Comparison of ENCODE assay signal across 12 cellular contexts in the genomic region with DNA sequence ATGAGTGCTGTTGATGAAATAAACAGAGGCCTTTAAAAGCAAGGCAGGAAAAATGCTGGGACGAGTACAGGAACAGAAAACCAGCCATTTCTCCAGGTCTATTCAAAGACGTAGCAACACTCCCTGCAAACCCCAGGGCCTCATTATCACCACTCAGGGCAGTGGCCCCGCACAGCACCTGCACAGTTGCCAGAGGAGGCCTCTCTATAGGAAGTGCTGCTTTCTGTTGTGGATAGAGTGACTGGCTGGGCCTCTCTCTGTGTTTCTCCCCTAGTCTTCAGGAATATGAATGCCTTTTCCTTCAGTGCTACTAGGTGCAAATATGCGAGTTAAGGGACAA.
"Had no signal": no experiment of that assay in that cellular context is flagged by ENCODE, and none has a peak within 500 bp of the region (broad histone marks: within the 10 kb centered on the region; RNA-seq: fewer than 3 reads in every experiment).

No MANE protein-coding gene starts in this region.

- H3K27me3 ChIP-seq: ovary had no signal

- H3K4me3 Mint-ChIP-seq: activated CD8-positive, alpha-beta memory T cell treated with anti-CD3 and anti-CD28 coated beads, Interleukin-2, amount 10 ng/mL, durations not matched to agents 7 days and 5 days; activated naive CD8-positive, alpha-beta T cell treated with anti-CD3 and anti-CD28 coated beads for 36 hours; activated T-cell treated with anti-CD3 and anti-CD28 coated beads, Interleukin-2, amount 50 U/mL, for 4 hours; natural killer cell treated with Interleukin-12 subunit alpha and Interleukin-12 subunit beta and Interleukin-15 and Interleukin-18, amount 100 ng/mL, for 72 hours had no signal

- H3K4me3 ChIP-seq: esophagus squamous epithelium, ovary had no signal

- H3K27ac Mint-ChIP-seq: activated CD8-positive, alpha-beta memory T cell treated with anti-CD3 and anti-CD28 coated beads, Interleukin-2, amount 10 ng/mL, durations not matched to agents 7 days and 5 days; activated naive CD8-positive, alpha-beta T cell treated with anti-CD3 and anti-CD28 coated beads for 36 hours; natural killer cell treated with Interleukin-12 subunit alpha and Interleukin-12 subunit beta and Interleukin-15 and Interleukin-18, amount 100 ng/mL, for 72 hours had no signal

- H3K36me3 ChIP-seq: esophagus squamous epithelium, ovary had no signal

- DNase-seq: activated CD4-positive, alpha-beta T cell treated with anti-CD3 and anti-CD28 coated beads, Interleukin-2, amount 50 U/mL, for 48 hours; activated CD4-positive, CD25-positive, alpha-beta regulatory T cell treated with anti-CD3 and anti-CD28 coated beads, Interleukin-2, amount 50 U/mL, for 72 hours; activated CD8-positive, alpha-beta memory T cell treated with anti-CD3 and anti-CD28 coated beads, Interleukin-2, amount 10 ng/mL, durations not matched to agents 7 days and 5 days; activated naive CD8-positive, alpha-beta T cell treated with anti-CD3 and anti-CD28 coated beads for 36 hours; activated T-cell treated with anti-CD3 and anti-CD28 coated beads, Interleukin-2, amount 50 U/mL, for 4 hours; anterior cingulate cortex; esophagus squamous epithelium; glutamatergic neuron; left colon; ovary; stimulated activated CD4-positive, alpha-beta T cell treated with anti-CD3 and anti-CD28 coated beads, Interleukin-4, amount 100 ng/mL, for 4 hours had no signal

- H3K9me3 Mint-ChIP-seq: activated naive CD8-positive, alpha-beta T cell treated with anti-CD3 and anti-CD28 coated beads for 36 hours; activated T-cell treated with anti-CD3 and anti-CD28 coated beads, Interleukin-2, amount 50 U/mL, for 4 hours; natural killer cell treated with Interleukin-12 subunit alpha and Interleukin-12 subunit beta and Interleukin-15 and Interleukin-18, amount 100 ng/mL, for 72 hours had no signal

- ATAC-seq: activated CD8-positive, alpha-beta memory T cell treated with anti-CD3 and anti-CD28 coated beads, Interleukin-2, amount 10 ng/mL, durations not matched to agents 7 days and 5 days; activated T-cell treated with anti-CD3 and anti-CD28 coated beads, Interleukin-2, amount 50 U/mL, for 4 hours; left colon; natural killer cell treated with Interleukin-12 subunit alpha and Interleukin-12 subunit beta and Interleukin-15 and Interleukin-18, amount 100 ng/mL, for 72 hours had no signal

- H3K9me3 ChIP-seq: esophagus squamous epithelium, ovary had no signal

- H3K36me3 Mint-ChIP-seq: activated CD8-positive, alpha-beta memory T cell treated with anti-CD3 and anti-CD28 coated beads, Interleukin-2, amount 10 ng/mL, durations not matched to agents 7 days and 5 days; activated naive CD8-positive, alpha-beta T cell treated with anti-CD3 and anti-CD28 coated beads for 36 hours; natural killer cell treated with Interleukin-12 subunit alpha and Interleukin-12 subunit beta and Interleukin-15 and Interleukin-18, amount 100 ng/mL, for 72 hours had no signal

- H3K27ac ChIP-seq: esophagus squamous epithelium, ovary had no signal

- H3K27me3 Mint-ChIP-seq: activated CD8-positive, alpha-beta memory T cell treated with anti-CD3 and anti-CD28 coated beads, Interleukin-2, amount 10 ng/mL, durations not matched to agents 7 days and 5 days had no signal

- H3K4me1 Mint-ChIP-seq: activated CD8-positive, alpha-beta memory T cell treated with anti-CD3 and anti-CD28 coated beads, Interleukin-2, amount 10 ng/mL, durations not matched to agents 7 days and 5 days; activated naive CD8-positive, alpha-beta T cell treated with anti-CD3 and anti-CD28 coated beads for 36 hours had no signal
